3 cellular contexts compared by ENCODE assay signal in the genomic region with DNA sequence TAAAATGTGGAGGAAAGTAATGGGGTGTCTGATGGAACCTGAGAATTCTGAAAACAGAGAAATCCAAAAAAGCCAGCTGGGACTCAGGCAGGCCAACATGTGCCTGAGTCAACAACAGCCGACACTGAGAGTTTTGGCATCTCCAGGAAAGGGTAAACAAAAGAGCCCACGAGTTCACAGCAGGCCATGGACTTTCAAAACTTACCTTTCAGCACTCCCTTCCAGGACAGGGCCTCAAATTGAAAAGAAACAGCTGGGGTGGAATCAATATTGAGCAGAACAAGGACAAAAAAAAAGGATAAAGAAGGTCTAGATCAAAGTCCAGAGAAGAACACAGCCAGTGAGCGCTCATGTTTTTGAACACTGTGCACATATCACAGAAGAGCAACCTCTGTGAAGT.
TF ChIP-seq lines count a peak whose summit lies in the region.

No MANE protein-coding gene starts in this region.

TF ChIP-seq in liver, 16 proteins besides CTCF, POLR2A, EP300 and RAD21:
- TF ChIP-seq, protein P1, sequence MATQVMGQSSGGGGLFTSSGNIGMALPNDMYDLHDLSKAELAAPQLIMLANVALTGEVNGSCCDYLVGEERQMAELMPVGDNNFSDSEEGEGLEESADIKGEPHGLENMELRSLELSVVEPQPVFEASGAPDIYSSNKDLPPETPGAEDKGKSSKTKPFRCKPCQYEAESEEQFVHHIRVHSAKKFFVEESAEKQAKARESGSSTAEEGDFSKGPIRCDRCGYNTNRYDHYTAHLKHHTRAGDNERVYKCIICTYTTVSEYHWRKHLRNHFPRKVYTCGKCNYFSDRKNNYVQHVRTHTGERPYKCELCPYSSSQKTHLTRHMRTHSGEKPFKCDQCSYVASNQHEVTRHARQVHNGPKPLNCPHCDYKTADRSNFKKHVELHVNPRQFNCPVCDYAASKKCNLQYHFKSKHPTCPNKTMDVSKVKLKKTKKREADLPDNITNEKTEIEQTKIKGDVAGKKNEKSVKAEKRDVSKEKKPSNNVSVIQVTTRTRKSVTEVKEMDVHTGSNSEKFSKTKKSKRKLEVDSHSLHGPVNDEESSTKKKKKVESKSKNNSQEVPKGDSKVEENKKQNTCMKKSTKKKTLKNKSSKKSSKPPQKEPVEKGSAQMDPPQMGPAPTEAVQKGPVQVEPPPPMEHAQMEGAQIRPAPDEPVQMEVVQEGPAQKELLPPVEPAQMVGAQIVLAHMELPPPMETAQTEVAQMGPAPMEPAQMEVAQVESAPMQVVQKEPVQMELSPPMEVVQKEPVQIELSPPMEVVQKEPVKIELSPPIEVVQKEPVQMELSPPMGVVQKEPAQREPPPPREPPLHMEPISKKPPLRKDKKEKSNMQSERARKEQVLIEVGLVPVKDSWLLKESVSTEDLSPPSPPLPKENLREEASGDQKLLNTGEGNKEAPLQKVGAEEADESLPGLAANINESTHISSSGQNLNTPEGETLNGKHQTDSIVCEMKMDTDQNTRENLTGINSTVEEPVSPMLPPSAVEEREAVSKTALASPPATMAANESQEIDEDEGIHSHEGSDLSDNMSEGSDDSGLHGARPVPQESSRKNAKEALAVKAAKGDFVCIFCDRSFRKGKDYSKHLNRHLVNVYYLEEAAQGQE (IDR thresholded peaks at IDR 0.05): peak; percentile 100
- peak; percentile 93 for TF ChIP-seq SP1 (IDR thresholded peaks at IDR 0.05)
- TF ChIP-seq HNF4G (IDR thresholded peaks at IDR 0.05): peak; percentile 87
- TF ChIP-seq, protein P2, sequence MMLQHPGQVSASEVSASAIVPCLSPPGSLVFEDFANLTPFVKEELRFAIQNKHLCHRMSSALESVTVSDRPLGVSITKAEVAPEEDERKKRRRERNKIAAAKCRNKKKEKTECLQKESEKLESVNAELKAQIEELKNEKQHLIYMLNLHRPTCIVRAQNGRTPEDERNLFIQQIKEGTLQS (IDR thresholded peaks at IDR 0.05): peak; percentile 47
- TF ChIP-seq YY1 (IDR thresholded peaks at IDR 0.05): peak; percentile 83
- peak in 1 of 2 donors; percentile 54 for TF ChIP-seq EGR1 (IDR thresholded peaks at IDR 0.05; ENCODE audit: low read depth in 2 of 2)
- peak; percentile 93 for TF ChIP-seq FOXA1 (IDR thresholded peaks at IDR 0.05)
- peak; percentile 97 for TF ChIP-seq FOXA2 (IDR thresholded peaks at IDR 0.05)
- no peak for TF ChIP-seq NR2F2 (IDR thresholded peaks at IDR 0.05)
- peak; percentile 95 to 96 for TF ChIP-seq HNF4A (conservative IDR thresholded peaks at IDR 0.05)
- TF ChIP-seq GABPA (IDR thresholded peaks at IDR 0.05 in 1 of 2, conservative IDR thresholded peaks at IDR 0.05 in 1 of 2): no peak
- TF ChIP-seq, protein P3, sequence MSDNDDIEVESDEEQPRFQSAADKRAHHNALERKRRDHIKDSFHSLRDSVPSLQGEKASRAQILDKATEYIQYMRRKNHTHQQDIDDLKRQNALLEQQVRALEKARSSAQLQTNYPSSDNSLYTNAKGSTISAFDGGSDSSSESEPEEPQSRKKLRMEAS (IDR thresholded peaks at IDR 0.05): peak; percentile 85
- TF ChIP-seq JUND (IDR thresholded peaks at IDR 0.05): peak; percentile 65 to 82
- TF ChIP-seq, protein P4, sequence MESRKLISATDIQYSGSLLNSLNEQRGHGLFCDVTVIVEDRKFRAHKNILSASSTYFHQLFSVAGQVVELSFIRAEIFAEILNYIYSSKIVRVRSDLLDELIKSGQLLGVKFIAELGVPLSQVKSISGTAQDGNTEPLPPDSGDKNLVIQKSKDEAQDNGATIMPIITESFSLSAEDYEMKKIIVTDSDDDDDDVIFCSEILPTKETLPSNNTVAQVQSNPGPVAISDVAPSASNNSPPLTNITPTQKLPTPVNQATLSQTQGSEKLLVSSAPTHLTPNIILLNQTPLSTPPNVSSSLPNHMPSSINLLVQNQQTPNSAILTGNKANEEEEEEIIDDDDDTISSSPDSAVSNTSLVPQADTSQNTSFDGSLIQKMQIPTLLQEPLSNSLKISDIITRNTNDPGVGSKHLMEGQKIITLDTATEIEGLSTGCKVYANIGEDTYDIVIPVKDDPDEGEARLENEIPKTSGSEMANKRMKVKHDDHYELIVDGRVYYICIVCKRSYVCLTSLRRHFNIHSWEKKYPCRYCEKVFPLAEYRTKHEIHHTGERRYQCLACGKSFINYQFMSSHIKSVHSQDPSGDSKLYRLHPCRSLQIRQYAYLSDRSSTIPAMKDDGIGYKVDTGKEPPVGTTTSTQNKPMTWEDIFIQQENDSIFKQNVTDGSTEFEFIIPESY (IDR thresholded peaks at IDR 0.05): peak; percentile 77
- no peak for TF ChIP-seq TAF1 (conservative IDR thresholded peaks at IDR 0.05)
- TF ChIP-seq RXRA (IDR thresholded peaks at IDR 0.05): peak; percentile 97 to 98

TF ChIP-seq in HepG2, 621 proteins besides CTCF, POLR2A, EP300 and RAD21 (continues in another document):
- TF ChIP-seq TAF15 (IDR thresholded peaks at IDR 0.05; ENCODE audit: low read depth, low read length, poor library complexity, severe bottlenecking): no peak
- no peak for TF ChIP-seq SIN3A (IDR thresholded peaks at IDR 0.05; ENCODE audit: borderline replicate concordance, low read depth, low read length)
- no peak for TF ChIP-seq ZNF530 (CRISPR knock-in tag; IDR thresholded peaks at IDR 0.05; ENCODE audit: low read depth)
- TF ChIP-seq ATM (IDR thresholded peaks at IDR 0.05; ENCODE audit: borderline replicate concordance): no peak
- TF ChIP-seq KAT2B (IDR thresholded peaks at IDR 0.05; ENCODE audit: borderline replicate concordance, low read depth, low read length): no peak
- no peak for TF ChIP-seq ZNF629 (CRISPR knock-in tag; conservative IDR thresholded peaks at IDR 0.05)
- TF ChIP-seq, protein P5, sequence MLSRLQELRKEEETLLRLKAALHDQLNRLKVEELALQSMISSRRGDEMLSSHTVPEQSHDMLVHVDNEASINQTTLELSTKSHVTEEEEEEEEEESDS (CRISPR knock-in tag; IDR thresholded peaks at IDR 0.05; ENCODE audit: borderline replicate concordance): no peak
- TF ChIP-seq, protein P6, sequence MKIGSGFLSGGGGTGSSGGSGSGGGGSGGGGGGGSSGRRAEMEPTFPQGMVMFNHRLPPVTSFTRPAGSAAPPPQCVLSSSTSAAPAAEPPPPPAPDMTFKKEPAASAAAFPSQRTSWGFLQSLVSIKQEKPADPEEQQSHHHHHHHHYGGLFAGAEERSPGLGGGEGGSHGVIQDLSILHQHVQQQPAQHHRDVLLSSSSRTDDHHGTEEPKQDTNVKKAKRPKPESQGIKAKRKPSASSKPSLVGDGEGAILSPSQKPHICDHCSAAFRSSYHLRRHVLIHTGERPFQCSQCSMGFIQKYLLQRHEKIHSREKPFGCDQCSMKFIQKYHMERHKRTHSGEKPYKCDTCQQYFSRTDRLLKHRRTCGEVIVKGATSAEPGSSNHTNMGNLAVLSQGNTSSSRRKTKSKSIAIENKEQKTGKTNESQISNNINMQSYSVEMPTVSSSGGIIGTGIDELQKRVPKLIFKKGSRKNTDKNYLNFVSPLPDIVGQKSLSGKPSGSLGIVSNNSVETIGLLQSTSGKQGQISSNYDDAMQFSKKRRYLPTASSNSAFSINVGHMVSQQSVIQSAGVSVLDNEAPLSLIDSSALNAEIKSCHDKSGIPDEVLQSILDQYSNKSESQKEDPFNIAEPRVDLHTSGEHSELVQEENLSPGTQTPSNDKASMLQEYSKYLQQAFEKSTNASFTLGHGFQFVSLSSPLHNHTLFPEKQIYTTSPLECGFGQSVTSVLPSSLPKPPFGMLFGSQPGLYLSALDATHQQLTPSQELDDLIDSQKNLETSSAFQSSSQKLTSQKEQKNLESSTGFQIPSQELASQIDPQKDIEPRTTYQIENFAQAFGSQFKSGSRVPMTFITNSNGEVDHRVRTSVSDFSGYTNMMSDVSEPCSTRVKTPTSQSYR (CRISPR knock-in tag; IDR thresholded peaks at IDR 0.05; ENCODE audit: borderline replicate concordance): no peak
- TF ChIP-seq, protein P7, sequence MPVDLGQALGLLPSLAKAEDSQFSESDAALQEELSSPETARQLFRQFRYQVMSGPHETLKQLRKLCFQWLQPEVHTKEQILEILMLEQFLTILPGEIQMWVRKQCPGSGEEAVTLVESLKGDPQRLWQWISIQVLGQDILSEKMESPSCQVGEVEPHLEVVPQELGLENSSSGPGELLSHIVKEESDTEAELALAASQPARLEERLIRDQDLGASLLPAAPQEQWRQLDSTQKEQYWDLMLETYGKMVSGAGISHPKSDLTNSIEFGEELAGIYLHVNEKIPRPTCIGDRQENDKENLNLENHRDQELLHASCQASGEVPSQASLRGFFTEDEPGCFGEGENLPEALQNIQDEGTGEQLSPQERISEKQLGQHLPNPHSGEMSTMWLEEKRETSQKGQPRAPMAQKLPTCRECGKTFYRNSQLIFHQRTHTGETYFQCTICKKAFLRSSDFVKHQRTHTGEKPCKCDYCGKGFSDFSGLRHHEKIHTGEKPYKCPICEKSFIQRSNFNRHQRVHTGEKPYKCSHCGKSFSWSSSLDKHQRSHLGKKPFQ (CRISPR knock-in tag; IDR thresholded peaks at IDR 0.05; ENCODE audit: insufficient replicate concordance): no peak
- TF ChIP-seq ZBTB20 (CRISPR knock-in tag; IDR thresholded peaks at IDR 0.05; ENCODE audit: borderline replicate concordance, low read depth): no peak
- TF ChIP-seq, protein P8, sequence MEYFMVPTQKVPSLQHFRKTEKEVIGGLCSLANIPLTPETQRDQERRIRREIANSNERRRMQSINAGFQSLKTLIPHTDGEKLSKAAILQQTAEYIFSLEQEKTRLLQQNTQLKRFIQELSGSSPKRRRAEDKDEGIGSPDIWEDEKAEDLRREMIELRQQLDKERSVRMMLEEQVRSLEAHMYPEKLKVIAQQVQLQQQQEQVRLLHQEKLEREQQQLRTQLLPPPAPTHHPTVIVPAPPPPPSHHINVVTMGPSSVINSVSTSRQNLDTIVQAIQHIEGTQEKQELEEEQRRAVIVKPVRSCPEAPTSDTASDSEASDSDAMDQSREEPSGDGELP (IDR thresholded peaks at IDR 0.05; ENCODE audit: borderline replicate concordance, low read depth): no peak
- no peak for TF ChIP-seq ZNF558 (CRISPR knock-in tag; IDR thresholded peaks at IDR 0.05; ENCODE audit: borderline replicate concordance)
- TF ChIP-seq TEAD3 (CRISPR knock-in tag; optimal IDR thresholded peaks at IDR 0.05; ENCODE audit: borderline replicate concordance): no peak
- TF ChIP-seq SSRP1 (CRISPR knock-in tag; IDR thresholded peaks at IDR 0.05): no peak
- TF ChIP-seq RXRA (CRISPR knock-in tag; IDR thresholded peaks at IDR 0.05): no peak
- no peak for TF ChIP-seq NFE2L1 (CRISPR knock-in tag; IDR thresholded peaks at IDR 0.05; ENCODE audit: borderline replicate concordance)

TF ChIP-seq in H1, 55 proteins besides CTCF, POLR2A, EP300 and RAD21:
- TF ChIP-seq, protein P3 (IDR thresholded peaks at IDR 0.05): peak; percentile 81
- TF ChIP-seq SRF (IDR thresholded peaks at IDR 0.05; ENCODE audit: low read depth, low read length): 0 out of 2 replicates have a peak, but pooled peaks have one; percentile 2
- TF ChIP-seq SIN3A (conservative IDR thresholded peaks at IDR 0.05 in 1 of 2, IDR thresholded peaks at IDR 0.05 in 1 of 2; ENCODE audit: low read depth in 1 of 2, low read length in 2 of 2): peak; percentile 92 to 95
- no peak for TF ChIP-seq CHD1 (IDR thresholded peaks at IDR 0.05; ENCODE audit: low read depth, low read length)
- 0 out of 4 replicates have a peak, but pooled peaks of 1 of the 2 experiments have one; percentile 49 for TF ChIP-seq HDAC2 (IDR thresholded peaks at IDR 0.05; ENCODE audit: borderline replicate concordance in 1 of 2, low read depth in 2 of 2, low read length in 2 of 2)
- TF ChIP-seq SAP30 (IDR thresholded peaks at IDR 0.05; ENCODE audit: insufficient read depth, insufficient replicate concordance, low read length): peak; percentile 73
- no peak for TF ChIP-seq RNF2 (IDR thresholded peaks at IDR 0.05; ENCODE audit: borderline replicate concordance, low read depth, low read length, missing control alignments, poor library complexity, severe bottlenecking)
- no peak for TF ChIP-seq CHD2 (IDR thresholded peaks at IDR 0.05; ENCODE audit: low read length)
- TF ChIP-seq KDM5A (IDR thresholded peaks at IDR 0.05; ENCODE audit: low read length): no peak
